ENCODE assay signal across 1 cellular context in the genomic region with DNA sequence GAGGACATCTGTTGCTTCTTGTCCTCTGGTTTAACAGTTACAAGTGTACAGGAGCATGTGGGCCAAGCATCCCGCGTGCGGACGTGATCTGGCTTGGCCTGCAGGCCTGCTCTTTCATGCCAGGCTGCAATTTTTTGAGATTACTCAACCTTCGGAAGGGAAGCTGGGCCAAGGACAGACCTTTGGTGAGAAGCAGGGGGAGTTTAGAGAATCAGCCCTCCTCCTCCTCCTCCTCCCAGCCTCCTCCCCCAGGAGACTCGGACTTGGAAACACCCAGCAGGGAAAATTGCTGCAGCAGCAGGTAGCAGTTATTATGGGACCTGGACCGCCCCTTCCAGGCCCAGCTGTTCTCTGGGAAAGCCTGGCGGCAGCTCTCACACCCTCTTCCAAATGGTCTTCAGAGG.
TF ChIP-seq lines count a peak whose summit lies in the region.

No MANE protein-coding gene starts in this region.

TF ChIP-seq in HEK293, 187 proteins besides CTCF, POLR2A, EP300 and RAD21 (continued from another document):
- no peak for TF ChIP-seq AEBP2 (tag by site-specific recombination; IDR thresholded peaks at IDR 0.05; ENCODE audit: borderline replicate concordance)
- TF ChIP-seq, protein P1, sequence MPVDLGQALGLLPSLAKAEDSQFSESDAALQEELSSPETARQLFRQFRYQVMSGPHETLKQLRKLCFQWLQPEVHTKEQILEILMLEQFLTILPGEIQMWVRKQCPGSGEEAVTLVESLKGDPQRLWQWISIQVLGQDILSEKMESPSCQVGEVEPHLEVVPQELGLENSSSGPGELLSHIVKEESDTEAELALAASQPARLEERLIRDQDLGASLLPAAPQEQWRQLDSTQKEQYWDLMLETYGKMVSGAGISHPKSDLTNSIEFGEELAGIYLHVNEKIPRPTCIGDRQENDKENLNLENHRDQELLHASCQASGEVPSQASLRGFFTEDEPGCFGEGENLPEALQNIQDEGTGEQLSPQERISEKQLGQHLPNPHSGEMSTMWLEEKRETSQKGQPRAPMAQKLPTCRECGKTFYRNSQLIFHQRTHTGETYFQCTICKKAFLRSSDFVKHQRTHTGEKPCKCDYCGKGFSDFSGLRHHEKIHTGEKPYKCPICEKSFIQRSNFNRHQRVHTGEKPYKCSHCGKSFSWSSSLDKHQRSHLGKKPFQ (tag by site-specific recombination; IDR thresholded peaks at IDR 0.05) = no peak
- TF ChIP-seq ZNF510 (tag by site-specific recombination; IDR thresholded peaks at IDR 0.05; ENCODE audit: insufficient replicate concordance) = no peak
- TF ChIP-seq ZNF2 (tag by site-specific recombination; IDR thresholded peaks at IDR 0.05) = no peak
- TF ChIP-seq GLI2 (tag by site-specific recombination; IDR thresholded peaks at IDR 0.05; ENCODE audit: borderline replicate concordance, low read depth) = no peak
- TF ChIP-seq, protein P2, sequence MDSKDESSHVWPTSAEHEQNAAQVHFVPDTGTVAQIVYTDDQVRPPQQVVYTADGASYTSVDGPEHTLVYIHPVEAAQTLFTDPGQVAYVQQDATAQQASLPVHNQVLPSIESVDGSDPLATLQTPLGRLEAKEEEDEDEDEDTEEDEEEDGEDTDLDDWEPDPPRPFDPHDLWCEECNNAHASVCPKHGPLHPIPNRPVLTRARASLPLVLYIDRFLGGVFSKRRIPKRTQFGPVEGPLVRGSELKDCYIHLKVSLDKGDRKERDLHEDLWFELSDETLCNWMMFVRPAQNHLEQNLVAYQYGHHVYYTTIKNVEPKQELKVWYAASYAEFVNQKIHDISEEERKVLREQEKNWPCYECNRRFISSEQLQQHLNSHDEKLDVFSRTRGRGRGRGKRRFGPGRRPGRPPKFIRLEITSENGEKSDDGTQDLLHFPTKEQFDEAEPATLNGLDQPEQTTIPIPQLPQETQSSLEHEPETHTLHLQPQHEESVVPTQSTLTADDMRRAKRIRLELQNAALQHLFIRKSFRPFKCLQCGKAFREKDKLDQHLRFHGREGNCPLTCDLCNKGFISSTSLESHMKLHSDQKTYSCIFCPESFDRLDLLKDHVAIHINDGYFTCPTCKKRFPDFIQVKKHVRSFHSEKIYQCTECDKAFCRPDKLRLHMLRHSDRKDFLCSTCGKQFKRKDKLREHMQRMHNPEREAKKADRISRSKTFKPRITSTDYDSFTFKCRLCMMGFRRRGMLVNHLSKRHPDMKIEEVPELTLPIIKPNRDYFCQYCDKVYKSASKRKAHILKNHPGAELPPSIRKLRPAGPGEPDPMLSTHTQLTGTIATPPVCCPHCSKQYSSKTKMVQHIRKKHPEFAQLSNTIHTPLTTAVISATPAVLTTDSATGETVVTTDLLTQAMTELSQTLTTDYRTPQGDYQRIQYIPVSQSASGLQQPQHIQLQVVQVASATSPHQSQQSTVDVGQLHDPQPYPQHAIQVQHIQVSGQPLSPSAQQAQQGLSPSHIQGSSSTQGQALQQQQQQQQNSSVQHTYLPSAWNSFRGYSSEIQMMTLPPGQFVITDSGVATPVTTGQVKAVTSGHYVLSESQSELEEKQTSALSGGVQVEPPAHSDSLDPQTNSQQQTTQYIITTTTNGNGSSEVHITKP (tag by site-specific recombination; IDR thresholded peaks at IDR 0.05) = peak; percentile 77
- TF ChIP-seq, protein P3, sequence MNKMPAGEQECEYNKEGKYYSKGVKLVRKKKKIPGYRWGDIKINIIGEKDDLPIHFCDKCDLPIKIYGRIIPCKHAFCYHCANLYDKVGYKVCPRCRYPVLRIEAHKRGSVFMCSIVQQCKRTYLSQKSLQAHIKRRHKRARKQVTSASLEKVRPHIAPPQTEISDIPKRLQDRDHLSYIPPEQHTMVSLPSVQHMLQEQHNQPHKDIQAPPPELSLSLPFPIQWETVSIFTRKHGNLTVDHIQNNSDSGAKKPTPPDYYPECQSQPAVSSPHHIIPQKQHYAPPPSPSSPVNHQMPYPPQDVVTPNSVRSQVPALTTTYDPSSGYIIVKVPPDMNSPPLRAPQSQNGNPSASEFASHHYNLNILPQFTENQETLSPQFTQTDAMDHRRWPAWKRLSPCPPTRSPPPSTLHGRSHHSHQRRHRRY (tag by site-specific recombination; IDR thresholded peaks at IDR 0.05) = no peak
- peak; percentile 28; the same call in 1 of the 2 replicates for TF ChIP-seq KLF1 (tag by site-specific recombination; IDR thresholded peaks at IDR 0.05)
- TF ChIP-seq ZIC2 (tag by site-specific recombination; IDR thresholded peaks at IDR 0.05) = peak; percentile 69
- no peak for TF ChIP-seq ZNF184 (tag by site-specific recombination; IDR thresholded peaks at IDR 0.05)
- TF ChIP-seq ZNF416 (tag by site-specific recombination; IDR thresholded peaks at IDR 0.05) = no peak
- TF ChIP-seq ZNF335 (tag by site-specific recombination; conservative IDR thresholded peaks at IDR 0.05) = no peak
- TF ChIP-seq, protein P4, sequence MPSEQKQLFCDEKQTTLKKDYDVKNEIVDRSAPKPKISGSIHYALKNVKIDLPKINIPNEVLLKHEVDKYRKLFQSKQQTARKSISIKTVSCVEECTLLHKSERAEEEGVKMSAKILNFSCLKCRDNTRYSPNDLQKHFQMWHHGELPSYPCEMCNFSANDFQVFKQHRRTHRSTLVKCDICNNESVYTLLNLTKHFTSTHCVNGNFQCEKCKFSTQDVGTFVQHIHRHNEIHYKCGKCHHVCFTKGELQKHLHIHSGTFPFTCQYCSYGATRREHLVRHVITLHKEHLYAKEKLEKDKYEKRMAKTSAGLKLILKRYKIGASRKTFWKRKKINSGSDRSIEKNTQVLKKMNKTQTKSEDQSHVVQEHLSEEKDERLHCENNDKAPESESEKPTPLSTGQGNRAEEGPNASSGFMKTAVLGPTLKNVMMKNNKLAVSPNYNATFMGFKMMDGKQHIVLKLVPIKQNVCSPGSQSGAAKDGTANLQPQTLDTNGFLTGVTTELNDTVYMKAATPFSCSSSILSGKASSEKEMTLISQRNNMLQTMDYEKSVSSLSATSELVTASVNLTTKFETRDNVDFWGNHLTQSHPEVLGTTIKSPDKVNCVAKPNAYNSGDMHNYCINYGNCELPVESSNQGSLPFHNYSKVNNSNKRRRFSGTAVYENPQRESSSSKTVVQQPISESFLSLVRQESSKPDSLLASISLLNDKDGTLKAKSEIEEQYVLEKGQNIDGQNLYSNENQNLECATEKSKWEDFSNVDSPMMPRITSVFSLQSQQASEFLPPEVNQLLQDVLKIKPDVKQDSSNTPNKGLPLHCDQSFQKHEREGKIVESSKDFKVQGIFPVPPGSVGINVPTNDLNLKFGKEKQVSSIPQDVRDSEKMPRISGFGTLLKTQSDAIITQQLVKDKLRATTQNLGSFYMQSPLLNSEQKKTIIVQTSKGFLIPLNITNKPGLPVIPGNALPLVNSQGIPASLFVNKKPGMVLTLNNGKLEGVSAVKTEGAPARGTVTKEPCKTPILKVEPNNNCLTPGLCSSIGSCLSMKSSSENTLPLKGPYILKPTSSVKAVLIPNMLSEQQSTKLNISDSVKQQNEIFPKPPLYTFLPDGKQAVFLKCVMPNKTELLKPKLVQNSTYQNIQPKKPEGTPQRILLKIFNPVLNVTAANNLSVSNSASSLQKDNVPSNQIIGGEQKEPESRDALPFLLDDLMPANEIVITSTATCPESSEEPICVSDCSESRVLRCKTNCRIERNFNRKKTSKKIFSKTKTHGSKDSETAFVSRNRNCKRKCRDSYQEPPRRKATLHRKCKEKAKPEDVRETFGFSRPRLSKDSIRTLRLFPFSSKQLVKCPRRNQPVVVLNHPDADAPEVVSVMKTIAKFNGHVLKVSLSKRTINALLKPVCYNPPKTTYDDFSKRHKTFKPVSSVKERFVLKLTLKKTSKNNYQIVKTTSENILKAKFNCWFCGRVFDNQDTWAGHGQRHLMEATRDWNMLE (tag by site-specific recombination; conservative IDR thresholded peaks at IDR 0.05; ENCODE audit: low read depth) = no peak
- TF ChIP-seq ZNF404 (tag by site-specific recombination; IDR thresholded peaks at IDR 0.05) = no peak
- TF ChIP-seq ZSCAN4 (tag by site-specific recombination; IDR thresholded peaks at IDR 0.05) = no peak
- no peak for TF ChIP-seq ZNF501 (tag by site-specific recombination; IDR thresholded peaks at IDR 0.05)
- 0 out of 2 replicates have a peak, but pooled peaks have one; percentile 24 for TF ChIP-seq ZNF341 (tag by site-specific recombination; IDR thresholded peaks at IDR 0.05; ENCODE audit: low read depth)
- TF ChIP-seq ZNF121 (tag by site-specific recombination; IDR thresholded peaks at IDR 0.05) = no peak
- TF ChIP-seq, protein P5, sequence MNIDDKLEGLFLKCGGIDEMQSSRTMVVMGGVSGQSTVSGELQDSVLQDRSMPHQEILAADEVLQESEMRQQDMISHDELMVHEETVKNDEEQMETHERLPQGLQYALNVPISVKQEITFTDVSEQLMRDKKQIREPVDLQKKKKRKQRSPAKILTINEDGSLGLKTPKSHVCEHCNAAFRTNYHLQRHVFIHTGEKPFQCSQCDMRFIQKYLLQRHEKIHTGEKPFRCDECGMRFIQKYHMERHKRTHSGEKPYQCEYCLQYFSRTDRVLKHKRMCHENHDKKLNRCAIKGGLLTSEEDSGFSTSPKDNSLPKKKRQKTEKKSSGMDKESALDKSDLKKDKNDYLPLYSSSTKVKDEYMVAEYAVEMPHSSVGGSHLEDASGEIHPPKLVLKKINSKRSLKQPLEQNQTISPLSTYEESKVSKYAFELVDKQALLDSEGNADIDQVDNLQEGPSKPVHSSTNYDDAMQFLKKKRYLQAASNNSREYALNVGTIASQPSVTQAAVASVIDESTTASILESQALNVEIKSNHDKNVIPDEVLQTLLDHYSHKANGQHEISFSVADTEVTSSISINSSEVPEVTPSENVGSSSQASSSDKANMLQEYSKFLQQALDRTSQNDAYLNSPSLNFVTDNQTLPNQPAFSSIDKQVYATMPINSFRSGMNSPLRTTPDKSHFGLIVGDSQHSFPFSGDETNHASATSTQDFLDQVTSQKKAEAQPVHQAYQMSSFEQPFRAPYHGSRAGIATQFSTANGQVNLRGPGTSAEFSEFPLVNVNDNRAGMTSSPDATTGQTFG (tag by site-specific recombination; IDR thresholded peaks at IDR 0.05; ENCODE audit: borderline replicate concordance) = no peak
- TF ChIP-seq ZNF391 (tag by site-specific recombination; IDR thresholded peaks at IDR 0.05; ENCODE audit: borderline replicate concordance, low read depth) = no peak
- peak; percentile 45; the same call in 1 of the 2 replicates for TF ChIP-seq SCRT2 (tag by site-specific recombination; IDR thresholded peaks at IDR 0.05)
- TF ChIP-seq, protein P6, sequence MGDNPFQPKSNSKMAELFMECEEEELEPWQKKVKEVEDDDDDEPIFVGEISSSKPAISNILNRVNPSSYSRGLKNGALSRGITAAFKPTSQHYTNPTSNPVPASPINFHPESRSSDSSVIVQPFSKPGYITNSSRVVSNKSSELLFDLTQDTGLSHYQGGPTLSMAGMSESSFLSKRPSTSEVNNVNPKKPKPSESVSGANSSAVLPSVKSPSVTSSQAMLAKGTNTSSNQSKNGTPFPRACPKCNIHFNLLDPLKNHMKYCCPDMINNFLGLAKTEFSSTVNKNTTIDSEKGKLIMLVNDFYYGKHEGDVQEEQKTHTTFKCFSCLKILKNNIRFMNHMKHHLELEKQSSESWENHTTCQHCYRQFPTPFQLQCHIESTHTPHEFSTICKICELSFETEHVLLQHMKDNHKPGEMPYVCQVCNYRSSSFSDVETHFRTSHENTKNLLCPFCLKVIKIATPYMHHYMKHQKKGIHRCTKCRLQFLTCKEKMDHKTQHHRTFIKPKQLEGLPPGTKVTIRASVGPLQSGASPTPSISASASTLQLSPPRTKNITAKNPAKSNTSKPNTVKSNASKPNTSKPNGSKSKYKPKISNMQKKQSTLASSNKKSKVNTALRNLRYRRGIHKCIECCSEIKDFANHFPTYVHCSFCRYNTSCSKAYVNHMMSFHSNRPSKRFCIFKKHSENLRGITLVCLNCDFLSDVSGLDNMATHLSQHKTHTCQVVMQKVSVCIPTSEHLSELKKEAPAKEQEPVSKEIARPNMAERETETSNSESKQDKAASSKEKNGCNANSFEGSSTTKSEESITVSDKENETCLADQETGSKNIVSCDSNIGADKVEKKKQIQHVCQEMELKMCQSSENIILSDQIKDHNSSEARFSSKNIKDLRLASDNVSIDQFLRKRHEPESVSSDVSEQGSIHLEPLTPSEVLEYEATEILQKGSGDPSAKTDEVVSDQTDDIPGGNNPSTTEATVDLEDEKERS (tag by site-specific recombination; IDR thresholded peaks at IDR 0.05) = no peak
- TF ChIP-seq KLF7 (tag by site-specific recombination; IDR thresholded peaks at IDR 0.05; ENCODE audit: borderline replicate concordance) = no peak
- no peak for TF ChIP-seq ZNF16 (tag by site-specific recombination; IDR thresholded peaks at IDR 0.05; ENCODE audit: low read depth)
TF ChIP-seq in HEK293: peak in this region for 5.
